ENCODE assay signal across 1 cellular context in genomic region chr6:28725274-28725809, GRCh38.
TF ChIP-seq lines count a peak whose summit lies in the region.

No MANE protein-coding gene starts in this region.

TF ChIP-seq in GM23338, 12 proteins besides CTCF, POLR2A, EP300 and RAD21:
- TF ChIP-seq ZNF462 (CRISPR knock-in tag; IDR thresholded peaks at IDR 0.05) = no peak
- TF ChIP-seq POLR2AphosphoS5 (IDR thresholded peaks at IDR 0.05; ENCODE audit: low read depth) = no peak
- no peak for TF ChIP-seq STAT1 (IDR thresholded peaks at IDR 0.05; ENCODE audit: unreplicated experiment)
- TF ChIP-seq JUNB (IDR thresholded peaks at IDR 0.05; ENCODE audit: unreplicated experiment) = no peak
- TF ChIP-seq EZH2 (IDR thresholded peaks at IDR 0.05; ENCODE audit: low read depth, unreplicated experiment) = no peak
- no peak for TF ChIP-seq ZNF114 (CRISPR knock-in tag; IDR thresholded peaks at IDR 0.05)
- TF ChIP-seq ZNF331 (CRISPR knock-in tag; IDR thresholded peaks at IDR 0.05; ENCODE audit: low read depth) = no peak
- no peak for TF ChIP-seq REST (IDR thresholded peaks at IDR 0.05; ENCODE audit: unreplicated experiment)
- no peak for TF ChIP-seq EZH2phosphoT487 (IDR thresholded peaks at IDR 0.05; ENCODE audit: unreplicated experiment)
- no peak for TF ChIP-seq ETS1 (IDR thresholded peaks at IDR 0.05)
- TF ChIP-seq NANOG (IDR thresholded peaks at IDR 0.05; ENCODE audit: borderline replicate concordance) = no peak
- no peak for TF ChIP-seq CREB1 (CRISPR knock-in tag; IDR thresholded peaks at IDR 0.05; ENCODE audit: low read depth)
TF ChIP-seq in GM23338: peak in this region for 0.
